1 cellular context compared by ENCODE assay signal in the genomic region with DNA sequence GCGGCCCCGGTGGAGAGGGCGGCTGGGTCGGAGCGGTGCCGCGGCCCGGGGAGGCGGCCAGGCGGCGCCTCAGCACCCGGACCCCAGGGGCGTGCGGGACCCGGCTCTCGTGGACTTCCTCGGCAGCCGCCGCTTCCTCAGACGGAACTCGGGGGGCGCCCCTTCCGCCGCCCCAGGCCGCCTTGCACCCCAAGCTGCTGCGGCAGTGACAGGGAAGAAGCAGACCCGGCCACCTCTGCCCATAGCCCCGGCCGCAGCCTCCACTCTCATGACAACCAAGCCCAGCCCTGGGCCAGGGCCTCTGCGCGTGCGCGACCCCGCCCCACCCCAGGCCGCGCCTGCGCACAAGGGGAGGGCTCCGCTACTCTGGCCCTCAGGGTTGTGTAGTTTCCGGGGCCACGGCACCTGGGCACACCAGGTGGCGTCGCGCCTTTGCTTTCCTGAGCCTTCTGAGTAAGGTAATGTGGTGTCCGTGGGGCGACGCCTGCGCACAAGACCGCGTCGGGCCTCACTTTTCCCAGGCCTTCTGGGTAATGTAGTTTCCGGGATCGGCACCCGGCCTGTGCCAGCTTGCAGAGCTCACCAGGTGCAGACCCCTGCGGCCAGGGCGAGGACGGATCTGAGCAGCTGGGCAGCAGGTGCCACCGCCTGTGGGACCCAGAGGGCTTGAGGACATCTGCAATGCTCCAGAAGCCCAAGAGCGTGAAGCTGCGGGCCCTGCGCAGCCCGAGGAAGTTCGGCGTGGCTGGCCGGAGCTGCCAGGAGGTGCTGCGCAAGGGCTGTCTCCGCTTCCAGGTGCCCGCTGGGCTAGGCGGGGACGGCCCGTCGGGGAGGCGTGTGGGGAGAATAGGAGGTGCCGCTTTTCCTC.
TF ChIP-seq lines count a peak whose summit lies in the region.

A gene (minus strand): TSS at position 289 of the 868 bp plus-strand sequence. CDS start 4,804 bp downstream, outside the sequence.
A gene with protein sequence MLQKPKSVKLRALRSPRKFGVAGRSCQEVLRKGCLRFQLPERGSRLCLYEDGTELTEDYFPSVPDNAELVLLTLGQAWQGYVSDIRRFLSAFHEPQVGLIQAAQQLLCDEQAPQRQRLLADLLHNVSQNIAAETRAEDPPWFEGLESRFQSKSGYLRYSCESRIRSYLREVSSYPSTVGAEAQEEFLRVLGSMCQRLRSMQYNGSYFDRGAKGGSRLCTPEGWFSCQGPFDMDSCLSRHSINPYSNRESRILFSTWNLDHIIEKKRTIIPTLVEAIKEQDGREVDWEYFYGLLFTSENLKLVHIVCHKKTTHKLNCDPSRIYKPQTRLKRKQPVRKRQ (plus strand): TSS at position 554 of the 868 bp plus-strand sequence. CDS start 128 bp downstream, at position 682.

TF ChIP-seq in HepG2, 621 proteins besides CTCF, POLR2A, EP300 and RAD21 (continued from another document and continues in another):
- TF ChIP-seq, protein P1, sequence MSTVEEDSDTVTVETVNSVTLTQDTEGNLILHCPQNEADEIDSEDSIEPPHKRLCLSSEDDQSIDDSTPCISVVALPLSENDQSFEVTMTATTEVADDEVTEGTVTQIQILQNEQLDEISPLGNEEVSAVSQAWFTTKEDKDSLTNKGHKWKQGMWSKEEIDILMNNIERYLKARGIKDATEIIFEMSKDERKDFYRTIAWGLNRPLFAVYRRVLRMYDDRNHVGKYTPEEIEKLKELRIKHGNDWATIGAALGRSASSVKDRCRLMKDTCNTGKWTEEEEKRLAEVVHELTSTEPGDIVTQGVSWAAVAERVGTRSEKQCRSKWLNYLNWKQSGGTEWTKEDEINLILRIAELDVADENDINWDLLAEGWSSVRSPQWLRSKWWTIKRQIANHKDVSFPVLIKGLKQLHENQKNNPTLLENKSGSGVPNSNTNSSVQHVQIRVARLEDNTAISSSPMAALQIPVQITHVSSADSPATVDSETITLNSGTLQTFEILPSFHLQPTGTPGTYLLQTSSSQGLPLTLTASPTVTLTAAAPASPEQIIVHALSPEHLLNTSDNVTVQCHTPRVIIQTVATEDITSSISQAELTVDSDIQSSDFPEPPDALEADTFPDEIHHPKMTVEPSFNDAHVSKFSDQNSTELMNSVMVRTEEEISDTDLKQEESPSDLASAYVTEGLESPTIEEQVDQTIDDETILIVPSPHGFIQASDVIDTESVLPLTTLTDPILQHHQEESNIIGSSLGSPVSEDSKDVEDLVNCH (CRISPR knock-in tag; IDR thresholded peaks at IDR 0.05): no peak
- TF ChIP-seq ZNF564 (CRISPR knock-in tag; IDR thresholded peaks at IDR 0.05) (0 out of 2 replicates have a peak, but pooled peaks have one; percentile 50), SP140L (CRISPR knock-in tag; IDR thresholded peaks at IDR 0.05; ENCODE audit: borderline replicate concordance) (no peak), RXRB (CRISPR knock-in tag; IDR thresholded peaks at IDR 0.05; ENCODE audit: borderline replicate concordance) (peak; percentile 46; the same call in 1 of the 2 replicates), KLF9 (CRISPR knock-in tag; IDR thresholded peaks at IDR 0.05; ENCODE audit: low read depth) (no peak), ZNF136 (CRISPR knock-in tag; IDR thresholded peaks at IDR 0.05; ENCODE audit: low read depth) (peak; percentile 27; the same call in 1 of the 2 replicates), RFX1 (IDR thresholded peaks at IDR 0.05) (peak; percentile 60; the same call in 1 of the 2 replicates), MED13 (CRISPR knock-in tag; IDR thresholded peaks at IDR 0.05) (peak; percentile 72; the same call in 1 of the 2 replicates), REPIN1 (CRISPR knock-in tag; IDR thresholded peaks at IDR 0.05; ENCODE audit: borderline replicate concordance, low read depth) (no peak; the same call in 1 of the 2 replicates), HCFC1 (IDR thresholded peaks at IDR 0.05; ENCODE audit: low read depth, low read length) (peak; percentile 86), MAFF (IDR thresholded peaks at IDR 0.05; ENCODE audit: low read depth, low read length) (no peak), ZNF678 (CRISPR knock-in tag; IDR thresholded peaks at IDR 0.05) (no peak), ZBTB7B (CRISPR knock-in tag; IDR thresholded peaks at IDR 0.05) (no peak; the same call in 1 of the 2 replicates), CCDC6 (CRISPR knock-in tag; IDR thresholded peaks at IDR 0.05) (peak; percentile 69), RNF2 (conservative IDR thresholded peaks at IDR 0.05; ENCODE audit: low read depth) (peak; percentile 60; the same call in 1 of the 2 replicates), MYC (CRISPR knock-in tag; IDR thresholded peaks at IDR 0.05; ENCODE audit: borderline replicate concordance) (peak; percentile 87), ZNF205 (CRISPR knock-in tag; IDR thresholded peaks at IDR 0.05) (no peak), ZFP36L1 (CRISPR knock-in tag; IDR thresholded peaks at IDR 0.05) (no peak), ZSCAN30 (CRISPR knock-in tag; IDR thresholded peaks at IDR 0.05) (no peak), TGIF2 (CRISPR knock-in tag; IDR thresholded peaks at IDR 0.05) (no peak), CENPT (CRISPR knock-in tag; IDR thresholded peaks at IDR 0.05; ENCODE audit: low read depth) (no peak), ZNF776 (CRISPR knock-in tag; IDR thresholded peaks at IDR 0.05) (peak; percentile 79; the same call in 1 of the 2 replicates), SRSF4 (IDR thresholded peaks at IDR 0.05; ENCODE audit: low read depth, low read length, poor library complexity, severe bottlenecking) (no peak), KMT2B (CRISPR knock-in tag; IDR thresholded peaks at IDR 0.05) (peak; percentile 68), MEF2D (CRISPR knock-in tag; IDR thresholded peaks at IDR 0.05) (peak; percentile 64), ZNF879 (CRISPR knock-in tag; IDR thresholded peaks at IDR 0.05) (0 out of 2 replicates have a peak, but pooled peaks have one; percentile 35), TBX3 (IDR thresholded peaks at IDR 0.05; ENCODE audit: borderline replicate concordance) (0 out of 2 replicates have a peak, but pooled peaks have one; percentile 16), ZBTB20 (CRISPR knock-in tag; IDR thresholded peaks at IDR 0.05; ENCODE audit: borderline replicate concordance, low read depth) (peak; percentile 47; the same call in 1 of the 2 replicates), TEAD3 (CRISPR knock-in tag; optimal IDR thresholded peaks at IDR 0.05; ENCODE audit: borderline replicate concordance) (peak; percentile 17), SIX1 (CRISPR knock-in tag; IDR thresholded peaks at IDR 0.05; ENCODE audit: borderline replicate concordance) (no peak), ZNF546 (CRISPR knock-in tag; conservative IDR thresholded peaks at IDR 0.05) (peak; percentile 17; the same call in 1 of the 2 replicates), ZFY (CRISPR knock-in tag; IDR thresholded peaks at IDR 0.05) (peak; percentile 93), SRSF1 (optimal IDR thresholded peaks at IDR 0.05; ENCODE audit: low read depth, low read length) (no peak), YEATS2 (CRISPR knock-in tag; IDR thresholded peaks at IDR 0.05; ENCODE audit: borderline replicate concordance) (peak; percentile 70; the same call in 1 of the 2 replicates), POGZ (CRISPR knock-in tag; IDR thresholded peaks at IDR 0.05) (peak; percentile 68), ISL2 (CRISPR knock-in tag; IDR thresholded peaks at IDR 0.05) (peak; percentile 43; the same call in 1 of the 2 replicates), ATRX (CRISPR knock-in tag; IDR thresholded peaks at IDR 0.05; ENCODE audit: borderline replicate concordance) (no peak)
- TF ChIP-seq, protein P2, sequence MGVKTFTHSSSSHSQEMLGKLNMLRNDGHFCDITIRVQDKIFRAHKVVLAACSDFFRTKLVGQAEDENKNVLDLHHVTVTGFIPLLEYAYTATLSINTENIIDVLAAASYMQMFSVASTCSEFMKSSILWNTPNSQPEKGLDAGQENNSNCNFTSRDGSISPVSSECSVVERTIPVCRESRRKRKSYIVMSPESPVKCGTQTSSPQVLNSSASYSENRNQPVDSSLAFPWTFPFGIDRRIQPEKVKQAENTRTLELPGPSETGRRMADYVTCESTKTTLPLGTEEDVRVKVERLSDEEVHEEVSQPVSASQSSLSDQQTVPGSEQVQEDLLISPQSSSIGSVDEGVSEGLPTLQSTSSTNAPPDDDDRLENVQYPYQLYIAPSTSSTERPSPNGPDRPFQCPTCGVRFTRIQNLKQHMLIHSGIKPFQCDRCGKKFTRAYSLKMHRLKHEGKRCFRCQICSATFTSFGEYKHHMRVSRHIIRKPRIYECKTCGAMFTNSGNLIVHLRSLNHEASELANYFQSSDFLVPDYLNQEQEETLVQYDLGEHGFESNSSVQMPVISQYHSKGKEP (CRISPR knock-in tag; IDR thresholded peaks at IDR 0.05): no peak
- TF ChIP-seq, protein P3, sequence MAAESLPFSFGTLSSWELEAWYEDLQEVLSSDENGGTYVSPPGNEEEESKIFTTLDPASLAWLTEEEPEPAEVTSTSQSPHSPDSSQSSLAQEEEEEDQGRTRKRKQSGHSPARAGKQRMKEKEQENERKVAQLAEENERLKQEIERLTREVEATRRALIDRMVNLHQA (CRISPR knock-in tag; IDR thresholded peaks at IDR 0.05): no peak
- TF ChIP-seq, protein P4, sequence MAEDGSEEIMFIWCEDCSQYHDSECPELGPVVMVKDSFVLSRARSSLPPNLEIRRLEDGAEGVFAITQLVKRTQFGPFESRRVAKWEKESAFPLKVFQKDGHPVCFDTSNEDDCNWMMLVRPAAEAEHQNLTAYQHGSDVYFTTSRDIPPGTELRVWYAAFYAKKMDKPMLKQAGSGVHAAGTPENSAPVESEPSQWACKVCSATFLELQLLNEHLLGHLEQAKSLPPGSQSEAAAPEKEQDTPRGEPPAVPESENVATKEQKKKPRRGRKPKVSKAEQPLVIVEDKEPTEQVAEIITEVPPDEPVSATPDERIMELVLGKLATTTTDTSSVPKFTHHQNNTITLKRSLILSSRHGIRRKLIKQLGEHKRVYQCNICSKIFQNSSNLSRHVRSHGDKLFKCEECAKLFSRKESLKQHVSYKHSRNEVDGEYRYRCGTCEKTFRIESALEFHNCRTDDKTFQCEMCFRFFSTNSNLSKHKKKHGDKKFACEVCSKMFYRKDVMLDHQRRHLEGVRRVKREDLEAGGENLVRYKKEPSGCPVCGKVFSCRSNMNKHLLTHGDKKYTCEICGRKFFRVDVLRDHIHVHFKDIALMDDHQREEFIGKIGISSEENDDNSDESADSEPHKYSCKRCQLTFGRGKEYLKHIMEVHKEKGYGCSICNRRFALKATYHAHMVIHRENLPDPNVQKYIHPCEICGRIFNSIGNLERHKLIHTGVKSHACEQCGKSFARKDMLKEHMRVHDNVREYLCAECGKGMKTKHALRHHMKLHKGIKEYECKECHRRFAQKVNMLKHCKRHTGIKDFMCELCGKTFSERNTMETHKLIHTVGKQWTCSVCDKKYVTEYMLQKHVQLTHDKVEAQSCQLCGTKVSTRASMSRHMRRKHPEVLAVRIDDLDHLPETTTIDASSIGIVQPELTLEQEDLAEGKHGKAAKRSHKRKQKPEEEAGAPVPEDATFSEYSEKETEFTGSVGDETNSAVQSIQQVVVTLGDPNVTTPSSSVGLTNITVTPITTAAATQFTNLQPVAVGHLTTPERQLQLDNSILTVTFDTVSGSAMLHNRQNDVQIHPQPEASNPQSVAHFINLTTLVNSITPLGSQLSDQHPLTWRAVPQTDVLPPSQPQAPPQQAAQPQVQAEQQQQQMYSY (CRISPR knock-in tag; IDR thresholded peaks at IDR 0.05): no peak; the same call in 1 of the 2 replicates
- TF ChIP-seq, protein P5, sequence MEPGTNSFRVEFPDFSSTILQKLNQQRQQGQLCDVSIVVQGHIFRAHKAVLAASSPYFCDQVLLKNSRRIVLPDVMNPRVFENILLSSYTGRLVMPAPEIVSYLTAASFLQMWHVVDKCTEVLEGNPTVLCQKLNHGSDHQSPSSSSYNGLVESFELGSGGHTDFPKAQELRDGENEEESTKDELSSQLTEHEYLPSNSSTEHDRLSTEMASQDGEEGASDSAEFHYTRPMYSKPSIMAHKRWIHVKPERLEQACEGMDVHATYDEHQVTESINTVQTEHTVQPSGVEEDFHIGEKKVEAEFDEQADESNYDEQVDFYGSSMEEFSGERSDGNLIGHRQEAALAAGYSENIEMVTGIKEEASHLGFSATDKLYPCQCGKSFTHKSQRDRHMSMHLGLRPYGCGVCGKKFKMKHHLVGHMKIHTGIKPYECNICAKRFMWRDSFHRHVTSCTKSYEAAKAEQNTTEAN (CRISPR knock-in tag; conservative IDR thresholded peaks at IDR 0.05): no peak
- TF ChIP-seq, protein P6, sequence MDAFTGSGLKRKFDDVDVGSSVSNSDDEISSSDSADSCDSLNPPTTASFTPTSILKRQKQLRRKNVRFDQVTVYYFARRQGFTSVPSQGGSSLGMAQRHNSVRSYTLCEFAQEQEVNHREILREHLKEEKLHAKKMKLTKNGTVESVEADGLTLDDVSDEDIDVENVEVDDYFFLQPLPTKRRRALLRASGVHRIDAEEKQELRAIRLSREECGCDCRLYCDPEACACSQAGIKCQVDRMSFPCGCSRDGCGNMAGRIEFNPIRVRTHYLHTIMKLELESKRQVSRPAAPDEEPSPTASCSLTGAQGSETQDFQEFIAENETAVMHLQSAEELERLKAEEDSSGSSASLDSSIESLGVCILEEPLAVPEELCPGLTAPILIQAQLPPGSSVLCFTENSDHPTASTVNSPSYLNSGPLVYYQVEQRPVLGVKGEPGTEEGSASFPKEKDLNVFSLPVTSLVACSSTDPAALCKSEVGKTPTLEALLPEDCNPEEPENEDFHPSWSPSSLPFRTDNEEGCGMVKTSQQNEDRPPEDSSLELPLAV (CRISPR knock-in tag; conservative IDR thresholded peaks at IDR 0.05; ENCODE audit: low read depth): no peak
- TF ChIP-seq, protein P7, sequence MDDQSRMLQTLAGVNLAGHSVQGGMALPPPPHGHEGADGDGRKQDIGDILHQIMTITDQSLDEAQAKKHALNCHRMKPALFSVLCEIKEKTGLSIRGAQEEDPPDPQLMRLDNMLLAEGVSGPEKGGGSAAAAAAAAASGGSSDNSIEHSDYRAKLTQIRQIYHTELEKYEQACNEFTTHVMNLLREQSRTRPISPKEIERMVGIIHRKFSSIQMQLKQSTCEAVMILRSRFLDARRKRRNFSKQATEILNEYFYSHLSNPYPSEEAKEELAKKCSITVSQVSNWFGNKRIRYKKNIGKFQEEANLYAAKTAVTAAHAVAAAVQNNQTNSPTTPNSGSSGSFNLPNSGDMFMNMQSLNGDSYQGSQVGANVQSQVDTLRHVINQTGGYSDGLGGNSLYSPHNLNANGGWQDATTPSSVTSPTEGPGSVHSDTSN (CRISPR knock-in tag; IDR thresholded peaks at IDR 0.05; ENCODE audit: borderline replicate concordance): no peak
- TF ChIP-seq, protein P8, sequence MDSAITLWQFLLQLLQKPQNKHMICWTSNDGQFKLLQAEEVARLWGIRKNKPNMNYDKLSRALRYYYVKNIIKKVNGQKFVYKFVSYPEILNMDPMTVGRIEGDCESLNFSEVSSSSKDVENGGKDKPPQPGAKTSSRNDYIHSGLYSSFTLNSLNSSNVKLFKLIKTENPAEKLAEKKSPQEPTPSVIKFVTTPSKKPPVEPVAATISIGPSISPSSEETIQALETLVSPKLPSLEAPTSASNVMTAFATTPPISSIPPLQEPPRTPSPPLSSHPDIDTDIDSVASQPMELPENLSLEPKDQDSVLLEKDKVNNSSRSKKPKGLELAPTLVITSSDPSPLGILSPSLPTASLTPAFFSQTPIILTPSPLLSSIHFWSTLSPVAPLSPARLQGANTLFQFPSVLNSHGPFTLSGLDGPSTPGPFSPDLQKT (CRISPR knock-in tag; IDR thresholded peaks at IDR 0.05; ENCODE audit: borderline replicate concordance): no peak
